14 cellular contexts compared by ENCODE assay signal in genomic region chr7:95737828-95738505, GRCh38. TPM values are rescaled to one million over a fixed set of nuclear protein-coding genes. Genes with fewer than 3 reads are reported as not detected.
"Had no signal": no experiment of that assay in that cellular context is flagged by ENCODE, and none has a peak within 500 bp of the region (broad histone marks: within the 10 kb centered on the region; RNA-seq: fewer than 3 reads in every experiment).

No MANE protein-coding gene starts in this region.

- H3K27me3 ChIP-seq: suprapubic skin, upper lobe of right lung had no signal

- H3K4me3 ChIP-seq: lung, suprapubic skin, upper lobe of right lung had no signal

- H3K9me3 ChIP-seq: suprapubic skin, upper lobe of right lung had no signal

- H3K36me3 ChIP-seq: suprapubic skin, upper lobe of right lung had no signal

- H3K27ac ChIP-seq: suprapubic skin, upper lobe of right lung had no signal

- ATAC-seq: activated CD8-positive, alpha-beta T cell treated with anti-CD3 and anti-CD28 coated beads, Interleukin-2, amount 10 ng/mL, durations not matched to agents 7 days and 5 days; left cardiac atrium; natural killer cell; right cardiac atrium; upper lobe of right lung had no signal

- H3K4me1 ChIP-seq: suprapubic skin, upper lobe of right lung had no signal

- DNase-seq: activated CD4-positive, alpha-beta T cell treated with anti-CD3 and anti-CD28 coated beads for 48 hours; activated CD8-positive, alpha-beta memory T cell treated with anti-CD3 and anti-CD28 coated beads, Interleukin-2, amount 50 U/mL, for 48 hours; activated CD8-positive, alpha-beta T cell treated with anti-CD3 and anti-CD28 coated beads, Interleukin-2, amount 10 ng/mL, durations not matched to agents 7 days and 5 days; activated naive CD8-positive, alpha-beta T cell treated with anti-CD3 and anti-CD28 coated beads, Interleukin-2, amount 10 ng/mL, durations not matched to agents 7 days and 5 days; dermis blood vessel endothelial cell; erythroblast; immature natural killer cell; left cardiac atrium; natural killer cell; nucleus accumbens; right cardiac atrium; upper lobe of right lung had no signal

RNA-seq across cellular contexts. Expression of gene DYNC1I1, which starts 34.4 kb away (rescaled TPM):
- total RNA-seq: activated CD8-positive, alpha-beta T cell treated with anti-CD3 and anti-CD28 coated beads, Interleukin-2, amount 10 ng/mL, durations not matched to agents 7 days and 5 days; activated naive CD8-positive, alpha-beta T cell treated with anti-CD3 and anti-CD28 coated beads, Interleukin-2, amount 10 ng/mL, durations not matched to agents 7 days and 5 days; natural killer cell had no signal
- polyA plus RNA-seq: immature natural killer cell had no signal
